Comparison of ENCODE assay signal across 28 cellular contexts in the genomic region with DNA sequence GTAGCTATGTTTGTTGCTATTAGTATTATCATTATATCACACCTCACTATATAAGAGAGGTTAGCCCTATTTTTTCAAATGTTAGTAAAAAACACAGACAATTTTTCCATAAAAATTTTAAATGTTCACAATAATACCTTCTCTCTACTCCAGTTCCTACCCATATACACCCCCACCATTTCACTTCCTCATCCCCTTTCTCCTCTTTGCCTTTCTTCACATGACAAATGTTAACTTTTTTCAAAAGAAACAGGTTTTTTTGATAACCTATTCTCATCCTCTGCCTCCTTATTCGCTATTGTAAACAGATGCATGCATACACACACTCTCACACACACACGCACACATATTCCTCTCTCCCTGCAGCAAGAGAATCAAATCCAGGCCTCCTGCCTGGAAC. TPM values are rescaled to one million over a fixed set of nuclear protein-coding genes. Genes with fewer than 3 reads are reported as not detected.
"Had no signal": no experiment of that assay in that cellular context is flagged by ENCODE, and none has a peak within 500 bp of the region (broad histone marks: within the 10 kb centered on the region; RNA-seq: fewer than 3 reads in every experiment).

No MANE protein-coding gene starts in this region.

- H3K9me3 Mint-ChIP-seq: activated CD4-positive, alpha-beta T cell treated with anti-CD3 and anti-CD28 coated beads, Interleukin-2, amount 10 ng/mL, durations not matched to agents 24 days and 14 days; activated CD8-positive, alpha-beta T cell treated with anti-CD3 and anti-CD28 coated beads for 36 hours; activated naive CD8-positive, alpha-beta T cell treated with anti-CD3 and anti-CD28 coated beads, Interleukin-2, amount 50 U/mL, for 24 hours; activated T-cell treated with anti-CD3 and anti-CD28 coated beads, Interleukin-2, amount 50 U/mL, for 24 hours; activated T-helper 2 cell treated with anti-CD3 and anti-CD28 coated beads, Interferon-gamma antibody, Interleukin-2, Interleukin-4, amounts not matched to agents 10 μg/mL and 5 μg/mL and 100 μg/mL, durations not matched to agents 14 hours and 24 hours and 36 hours had no signal

- H3K4me3 ChIP-seq: K562, PC-9, SJCRH30, SK-N-MC had no signal

- H3K4me1 ChIP-seq: SJCRH30 had no signal

- H2AFZ ChIP-seq: PC-9 had no signal

- H3K27ac Mint-ChIP-seq: activated CD4-positive, alpha-beta T cell treated with anti-CD3 and anti-CD28 coated beads, Interleukin-2, amount 10 ng/mL, durations not matched to agents 24 days and 14 days; activated CD8-positive, alpha-beta T cell treated with anti-CD3 and anti-CD28 coated beads for 36 hours; activated naive CD8-positive, alpha-beta T cell; activated naive CD8-positive, alpha-beta T cell treated with anti-CD3 and anti-CD28 coated beads, Interleukin-2, amount 50 U/mL, for 24 hours; activated T-cell treated with anti-CD3 and anti-CD28 coated beads, Interleukin-2, amount 50 U/mL, for 24 hours; activated T-helper 2 cell treated with anti-CD3 and anti-CD28 coated beads, Interferon-gamma antibody, Interleukin-2, Interleukin-4, amounts not matched to agents 10 μg/mL and 5 μg/mL and 100 μg/mL, durations not matched to agents 14 hours and 24 hours and 36 hours had no signal

- H3K36me3 ChIP-seq: brain microvascular endothelial cell, SJCRH30 had no signal

- H3K4me3 Mint-ChIP-seq: activated CD4-positive, alpha-beta T cell treated with anti-CD3 and anti-CD28 coated beads, Interleukin-2, amount 10 ng/mL, durations not matched to agents 24 days and 14 days; activated CD8-positive, alpha-beta T cell treated with anti-CD3 and anti-CD28 coated beads for 36 hours; activated naive CD8-positive, alpha-beta T cell; activated naive CD8-positive, alpha-beta T cell treated with anti-CD3 and anti-CD28 coated beads, Interleukin-2, amount 50 U/mL, for 24 hours; activated T-cell treated with anti-CD3 and anti-CD28 coated beads, Interleukin-2, amount 50 U/mL, for 24 hours had no signal

- H3K9me3 ChIP-seq: SJCRH30 had no signal

- H3K27me3 Mint-ChIP-seq: activated CD4-positive, alpha-beta T cell treated with anti-CD3 and anti-CD28 coated beads, Interleukin-2, amount 10 ng/mL, durations not matched to agents 24 days and 14 days; activated CD8-positive, alpha-beta T cell treated with anti-CD3 and anti-CD28 coated beads for 36 hours; activated naive CD8-positive, alpha-beta T cell; activated naive CD8-positive, alpha-beta T cell treated with anti-CD3 and anti-CD28 coated beads, Interleukin-2, amount 50 U/mL, for 24 hours had no signal

- H3K36me3 Mint-ChIP-seq: activated naive CD8-positive, alpha-beta T cell had no signal

- ATAC-seq: activated CD8-positive, alpha-beta T cell treated with anti-CD3 and anti-CD28 coated beads for 36 hours; activated naive CD8-positive, alpha-beta T cell treated with anti-CD3 and anti-CD28 coated beads, Interleukin-2, amount 50 U/mL, for 24 hours; K562 had no signal

- FAIRE-seq: K562, TTC549 had no signal

- H3K4me2 ChIP-seq: PC-9 had no signal

- H3K27me3 ChIP-seq: brain microvascular endothelial cell, SJCRH30 had no signal

- DNase-seq: activated CD4-positive, alpha-beta T cell treated with anti-CD3 and anti-CD28 coated beads, Interleukin-2, amount 10 ng/mL, durations not matched to agents 24 days and 14 days; activated CD4-positive, alpha-beta T cell treated with anti-CD3 and anti-CD28 coated beads, Interleukin-2, amount 50 U/mL, for 4 hours; activated CD8-positive, alpha-beta T cell treated with anti-CD3 and anti-CD28 coated beads for 36 hours; activated gamma-delta T cell; activated naive CD4-positive, alpha-beta T cell treated with Interleukin-2 at 50 U/mL for 16 hours; activated naive CD8-positive, alpha-beta T cell treated with anti-CD3 and anti-CD28 coated beads, Interleukin-2, amount 50 U/mL, for 24 hours; activated T-cell treated with anti-CD3 and anti-CD28 coated beads, Interleukin-2, amount 50 U/mL, for 24 hours; anterior cingulate cortex; brain microvascular endothelial cell; central memory CD4-positive, alpha-beta T cell; IMR-90; NCI-H1092; NCI-H1436 treated with DMSO at 0.1 percent for 48 hours; NCI-H1694 treated with DMSO at 0.1 percent for 48 hours; NCI-H2029; NCI-H345; NCI-H524 treated with DMSO at 0.1 percent for 48 hours; NCI-H748 treated with DMSO at 0.1 percent for 48 hours; NK-92 treated with Interleukin-12 subunit alpha and Interleukin-12 subunit beta, amount 100 ng/mL, for 24 hours; PC-9; Right ventricle myocardium superior; SJCRH30; T1000 had no signal

- H3K27ac ChIP-seq: brain microvascular endothelial cell, PC-9, SJCRH30, SK-N-MC had no signal

RNA-seq across cellular contexts. Expression of a gene that starts 55.4 kb away (rescaled TPM):
- total RNA-seq: PC-9 had no signal
